In the genomic region with DNA sequence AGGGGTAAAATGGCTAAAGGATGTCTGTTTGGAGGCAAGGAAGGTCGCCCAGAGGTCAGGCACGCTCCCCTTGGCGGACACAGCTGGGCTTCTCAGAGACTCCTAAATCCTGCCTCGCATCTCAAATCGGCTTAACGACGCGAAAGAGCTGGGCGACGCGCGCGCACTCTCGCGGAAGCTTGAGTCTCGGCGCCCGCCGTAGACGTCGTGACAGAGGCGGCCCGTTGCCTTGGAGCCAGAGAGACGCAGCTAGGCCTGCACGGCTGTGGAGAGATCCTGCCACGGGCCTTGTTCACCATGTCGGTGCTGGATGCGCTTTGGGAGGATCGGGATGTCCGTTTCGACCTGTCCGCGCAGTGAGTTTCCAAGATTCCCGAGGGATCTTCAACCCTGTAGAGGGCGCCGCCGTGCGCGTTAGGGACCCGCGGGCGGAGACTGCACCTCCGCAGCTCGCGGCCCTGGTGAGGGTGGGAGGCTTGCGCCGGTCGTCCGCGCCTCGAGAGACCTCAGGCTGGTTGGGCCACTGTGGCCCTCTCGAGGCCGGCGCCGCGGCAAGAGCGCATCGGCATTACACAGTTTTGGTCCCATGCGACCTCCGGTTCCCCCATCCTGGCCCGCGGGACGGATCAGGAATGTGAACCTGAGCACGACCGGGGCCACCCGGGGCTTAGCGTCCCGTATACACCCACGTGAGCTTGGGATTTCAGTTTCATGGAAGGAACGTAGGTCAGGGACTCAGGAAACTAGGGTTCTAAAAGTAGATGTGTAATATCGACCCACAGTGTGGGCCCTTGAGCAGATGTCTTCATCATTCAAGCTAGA, we compare ENCODE assay signal across 8 cellular contexts. TPM values are rescaled to one million over a fixed set of nuclear protein-coding genes. Genes with fewer than 3 reads are reported as not detected.
DNase-seq lines count a peak whose midpoint lies in the region; ATAC-seq and TF ChIP-seq lines count a peak whose summit lies in the region.

Gene BBS5, plus strand, starts transcription at position 238 of the 822 bp plus-strand sequence. Its CDS starts 60 bp downstream, at position 298.

- intact Hi-C loops in heart left ventricle (cut with DNase I) = no loop called here
- intact Hi-C loops in transverse colon (cut with DNase I; ENCODE audit: low total_unique reads) = no loop called here

- H3K27ac Mint-ChIP-seq in H9 = peak within 1 kb of the TSS in 1 of 3 experiments; percentile 38; a peak in 1 of 7 replicates

- H3K36me3 Mint-ChIP-seq in H9 (ENCODE audit: insufficient read depth in 1 of 3, low read depth in 3 of 3) = no peaks in the 10 kb centered on the region

- H3K23me2 ChIP-seq in H9 (ENCODE audit: insufficient read length, low read depth, low read length, poor library complexity, severe bottlenecking) = peaks cover 7% of the 10 kb centered on the region

- H2BK120ac ChIP-seq in H9 (ENCODE audit: low read depth, low read length, poor library complexity, severe bottlenecking) (no peak within 1 kb of the TSS), trophoblast cell (ENCODE audit: insufficient read depth, low read length, poor library complexity) (no peak within 1 kb of the TSS)

- no peak within 1 kb of the TSS for H2AFZ ChIP-seq in H9 (ENCODE audit: low read length)
- peak within 1 kb of the TSS; percentile 93 for H2AFZ ChIP-seq in trophoblast cell (ENCODE audit: insufficient read depth, low read length, poor library complexity)

- H3K79me1 ChIP-seq in H9 (ENCODE audit: insufficient read depth, low read depth, low read length, poor library complexity, severe bottlenecking) (no peaks in the 10 kb centered on the region), trophoblast cell (ENCODE audit: low read length) (no peaks in the 10 kb centered on the region)

- H3K27me3 Mint-ChIP-seq in H9 (ENCODE audit: low read depth) = peaks cover 68% of the 10 kb centered on the region

- no peak within 1 kb of the TSS for H3K18ac ChIP-seq in H9 (ENCODE audit: insufficient read length, low read depth, low read length)
- H3K18ac ChIP-seq in trophoblast cell (ENCODE audit: low read length) = peak within 1 kb of the TSS; percentile 22

- TF ChIP-seq POLR2A in heart left ventricle (IDR thresholded peaks at IDR 0.05) = no peak
- no peak for TF ChIP-seq POLR2A in transverse colon (IDR thresholded peaks at IDR 0.05)

- H3K14ac ChIP-seq in H9 (ENCODE audit: insufficient read depth, low read length) (no peak within 1 kb of the TSS), trophoblast cell (ENCODE audit: low read length) (peak within 1 kb of the TSS; percentile 71)

- ATAC-seq in heart left ventricle = peak; percentile 87 to 99 (median 97)

- H3K4me1 Mint-ChIP-seq in H9 = peaks cover 3 to 6% of the 10 kb centered on the region in 2 experiments

- H3K4me2 ChIP-seq in H9 (ENCODE audit: insufficient read depth, insufficient read length, low read length) (peak within 1 kb of the TSS; percentile 66), trophoblast cell (ENCODE audit: low read length) (peak within 1 kb of the TSS; percentile 80)

- H2BK5ac ChIP-seq in H9 (ENCODE audit: insufficient read length, low read length) = no peak within 1 kb of the TSS
- no peak within 1 kb of the TSS for H2BK5ac ChIP-seq in trophoblast cell (ENCODE audit: low read depth, low read length, poor library complexity)

- H4K5ac ChIP-seq in H9 (ENCODE audit: insufficient read length, low read depth, low read length) = no peak within 1 kb of the TSS

- TF ChIP-seq EP300 in transverse colon (IDR thresholded peaks at IDR 0.05; ENCODE audit: low read depth) = no peak

- no peak within 1 kb of the TSS for H2AK5ac ChIP-seq in H9 (ENCODE audit: insufficient read length, low read length)
- no peak within 1 kb of the TSS for H2AK5ac ChIP-seq in trophoblast cell (ENCODE audit: low read length)

- H4K91ac ChIP-seq in H9 (ENCODE audit: insufficient read length, low read depth, low read length) (no peak within 1 kb of the TSS), trophoblast cell (ENCODE audit: low read depth, low read length) (no peak within 1 kb of the TSS)

- H4K8ac ChIP-seq in H9 (replicated peaks; ENCODE audit: insufficient read length, low read depth, low read length) (no peak within 1 kb of the TSS), trophoblast cell (ENCODE audit: low read depth, low read length) (peak within 1 kb of the TSS; percentile 85)

- DNase-seq in ELR (ENCODE audit: low read depth) (peak; percentile 85), H9 (peak; percentile 73), MG63 (peak; percentile 85), SKM-1 treated with dmso at 0.1 percent for 144 hours (lab: John Stamatoyannopoulos, UW; ENCODE audit: unreplicated experiment) (peak; percentile 70), heart left ventricle (peak; percentile 84 to 92 (median 89)), trophoblast cell (peak; percentile 49 to 74), transverse colon (peak; percentile 78)
- peak; percentile 50 for DNase-seq in activated naive CD8-positive, alpha-beta T cell treated with anti-CD3 and anti-CD28 coated beads, Interleukin-2, amount 50 U/mL, for 16 hours (ENCODE audit: low read depth, low spot score)

- no peak within 1 kb of the TSS for H2BK15ac ChIP-seq in H9 (ENCODE audit: low read depth, low read length)

- H3K79me2 ChIP-seq in H9 (ENCODE audit: insufficient read depth, low read length) (no peaks in the 10 kb centered on the region), trophoblast cell (ENCODE audit: control insufficient read depth, insufficient read depth, low read length, poor library complexity) (no peaks in the 10 kb centered on the region)

- H3K9ac ChIP-seq in H9 (ENCODE audit: extremely low read depth, insufficient read length, low read length) = no peak within 1 kb of the TSS
- H3K9ac ChIP-seq in trophoblast cell (ENCODE audit: low read length) = peak within 1 kb of the TSS; percentile 67

- peak within 1 kb of the TSS; percentile 76 for H3K4me3 ChIP-seq in MG63
- H3K4me3 ChIP-seq in heart left ventricle = peak within 1 kb of the TSS; percentile 48 to 94 (median 75)
- H3K4me3 ChIP-seq in trophoblast cell (ENCODE audit: low read depth, low read length) = peak within 1 kb of the TSS; percentile 74
- H3K4me3 ChIP-seq in transverse colon = peak within 1 kb of the TSS; percentile 45 to 69 (median 61)

- H3K4me1 ChIP-seq in H9 (ENCODE audit: insufficient read depth, low read length) (no peaks in the 10 kb centered on the region), heart left ventricle (peaks cover 0 to 21% (median 6%) of the 10 kb centered on the region in 12 donors), trophoblast cell (ENCODE audit: control insufficient read depth in 1 of 2, insufficient read depth in 2 of 2, low read length in 2 of 2) (peaks cover 3 to 4% of the 10 kb centered on the region in 2 experiments), transverse colon (peaks cover 0 to 11% (median 6%) of the 10 kb centered on the region in 4 donors)

- H4K12ac ChIP-seq in trophoblast cell (ENCODE audit: low read depth, low read length) = peak within 1 kb of the TSS; percentile 58

- H3K4ac ChIP-seq in H9 (ENCODE audit: low read depth, low read length) (no peak within 1 kb of the TSS), trophoblast cell (ENCODE audit: low read depth, low read length) (no peak within 1 kb of the TSS)

- in situ Hi-C loops in transverse colon (cut with MboI; ENCODE audit: low pct_ligation_motif_present in 1 of 4, low pct_unique_long_range_greater_than_20kb in 1 of 4, low sequenced_read_pairs in 3 of 4) = no loop called here

- H3K27ac ChIP-seq in H9 (ENCODE audit: insufficient read length, low read depth, low read length) = no peak within 1 kb of the TSS
- peak within 1 kb of the TSS; percentile 7 to 85 (median 59) for H3K27ac ChIP-seq in heart left ventricle
- H3K27ac ChIP-seq in trophoblast cell (ENCODE audit: low read depth, low read length) = no peak within 1 kb of the TSS
- peak within 1 kb of the TSS; percentile 60 to 82 (median 72) for H3K27ac ChIP-seq in transverse colon

- H2BK20ac ChIP-seq in H9 (ENCODE audit: low read depth, low read length, poor library complexity, severe bottlenecking) = no peak within 1 kb of the TSS

- H3K9me3 Mint-ChIP-seq in H9 = no peaks in the 10 kb centered on the region

- H4K20me1 ChIP-seq in H9 (ENCODE audit: control insufficient read depth, insufficient read depth, insufficient read length) = no peaks in the 10 kb centered on the region

- H3K36me3 ChIP-seq in MG63 (peaks cover 4% of the 10 kb centered on the region; the same call in 1 of the 2 replicates), heart left ventricle (peaks cover 0 to 26% (median 17%) of the 10 kb centered on the region in 9 donors), trophoblast cell (ENCODE audit: control insufficient read depth in 1 of 2, insufficient read depth in 2 of 2, low read length in 2 of 2) (no peaks in the 10 kb centered on the region), transverse colon (no peaks in the 10 kb centered on the region)

- WGBS in H9 (ENCODE audit: extremely low coverage, insufficient read length, low lambda C conversion rate) = no CpG with 5 or more reads among the region's 71 CpGs
- 0% methylated on average over 20 to 71 of the region's 71 CpGs for WGBS in heart left ventricle, 4 donors
- no CpG with 5 or more reads among the region's 71 CpGs for WGBS in trophoblast cell (ENCODE audit: extremely low coverage, insufficient coverage, insufficient read length)
- 0% methylated on average over 34 of the region's 71 CpGs; no CpG with 5 or more reads in 1 of the 2 donors for WGBS in transverse colon (ENCODE audit: low coverage in 1 of 2), 2 donors

- no peak within 1 kb of the TSS for H3K56ac ChIP-seq in H9 (ENCODE audit: insufficient read length, low read depth, low read length)

- H3K27me3 ChIP-seq in H9 (ENCODE audit: insufficient read depth, low read length) (peaks cover 25% of the 10 kb centered on the region; the same call in 1 of the 2 replicates), MG63 (no peaks in the 10 kb centered on the region), heart left ventricle (no peaks in the 10 kb centered on the region), trophoblast cell (ENCODE audit: insufficient read depth, low read length) (peaks cover 4% of the 10 kb centered on the region), transverse colon (no peaks in the 10 kb centered on the region)

- TF ChIP-seq CTCF in H9 (conservative IDR thresholded peaks at IDR 0.05) = peak; percentile 64
- TF ChIP-seq CTCF in heart left ventricle (IDR thresholded peaks at IDR 0.05) = peak in 10 of 12 donors; percentile 28 to 67 (median 46)
- TF ChIP-seq CTCF in transverse colon (IDR thresholded peaks at IDR 0.05) = peak in 4 of 5 experiments; percentile 19 to 45 (median 30)

- H2BK12ac ChIP-seq in H9 (ENCODE audit: insufficient read length, low read depth, low read length) (no peak within 1 kb of the TSS), trophoblast cell (ENCODE audit: low read length) (no peak within 1 kb of the TSS)

- no peak within 1 kb of the TSS for H3T11ph ChIP-seq in H9 (ENCODE audit: low read length)

- H3K23ac ChIP-seq in H9 (ENCODE audit: insufficient read length, low read depth, low read length) (no peak within 1 kb of the TSS), trophoblast cell (ENCODE audit: low read length) (no peak within 1 kb of the TSS)

- H3K4me3 Mint-ChIP-seq in H9 = peak within 1 kb of the TSS; percentile 78 to 89

- no peaks in the 10 kb centered on the region for H3K9me3 ChIP-seq in H9 (ENCODE audit: control insufficient read depth, low read depth, low read length)
- H3K9me3 ChIP-seq in MG63 = no peaks in the 10 kb centered on the region
- H3K9me3 ChIP-seq in heart left ventricle = no peaks in the 10 kb centered on the region
- peaks cover 4% of the 10 kb centered on the region for H3K9me3 ChIP-seq in trophoblast cell (ENCODE audit: insufficient read depth, low read depth, low read length)
- H3K9me3 ChIP-seq in transverse colon = no peaks in the 10 kb centered on the region

RNA-seq across cellular contexts. Expression of gene BBS5, which starts in this region (rescaled TPM):
- total RNA-seq in H9 (2021) (0.55 and 0.83 TPM in 2 replicates), heart left ventricle (1 to 10 TPM; 6.5 to 9.5 (median 7.9) TPM), transverse colon (10 to 100 TPM in 1 of 4 donors, 1 to 10 TPM in 3; 1.6 to 12.3 (median 3.2) TPM)
- 3.9 and 5.2 TPM in 2 replicates for total RNA-seq in MG63 (2014; rRNA removed; shearing (Covaris generic); ENCODE audit: low replicate concordance)
- 1 to 10 TPM; 4.4 to 9.0 TPM for polyA plus RNA-seq in heart left ventricle
- polyA plus RNA-seq in trophoblast cell (2013) = 1.00 and 1.0 TPM in 2 replicates

Comparison
In these comparisons a context has a peak if more than half of its experiments do, and no peak if none do; other contexts are left out.
1. Peak in DNase-seq and H3K4me2 ChIP-seq in H9; RNA of the gene not detected or under 1 TPM.
2. H3K27ac ChIP-seq: peak in heart left ventricle (12 of 12) and transverse colon (4 of 4); none in H9 (single experiment) and trophoblast cell (single experiment).
3. Peak in every context shown above with its lines, with median percentiles within 50 percentile points of each other: DNase-seq, CTCF ChIP-seq and H3K4me3 ChIP-seq.